Comparison of ENCODE assay signal across 16 cellular contexts in the genomic region with DNA sequence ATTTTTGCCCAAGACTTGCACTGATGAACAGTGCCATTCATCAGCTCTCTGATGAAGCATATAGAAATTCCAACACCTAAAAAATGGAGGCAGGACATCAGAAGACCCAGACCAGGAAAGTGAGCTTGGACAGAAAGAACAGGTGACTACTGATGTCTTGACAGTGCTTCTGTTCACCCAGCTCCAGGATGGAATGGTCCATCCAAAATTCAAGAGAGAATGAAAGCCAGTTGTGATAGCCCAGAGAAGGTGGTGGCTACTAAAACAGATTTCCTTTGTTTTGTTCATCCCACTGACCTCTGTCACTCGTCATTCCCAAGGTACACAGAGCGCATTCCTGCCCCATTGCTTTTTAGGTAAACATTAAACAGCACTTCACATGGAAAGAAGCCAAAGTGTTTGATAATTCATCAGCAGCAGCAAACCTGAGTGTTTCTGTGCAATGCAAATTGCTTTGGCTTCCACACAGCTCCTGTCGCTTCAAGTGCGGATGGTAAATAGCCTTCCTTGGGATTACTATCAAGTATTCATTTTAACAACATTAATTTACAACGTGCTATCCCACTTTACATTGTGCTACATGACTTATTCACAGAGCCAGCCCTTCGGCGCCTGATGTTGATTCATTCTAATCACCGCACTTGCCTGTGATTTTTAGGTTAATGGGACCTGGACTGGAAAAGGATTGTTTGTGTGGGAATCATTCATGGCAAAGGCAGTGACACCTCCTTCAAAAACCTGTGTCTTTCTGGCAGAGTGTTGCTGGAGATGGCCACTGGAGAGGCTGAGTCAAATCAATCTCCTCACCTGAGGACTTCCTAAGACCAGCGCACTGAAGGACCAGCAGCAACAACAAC.
A peak's percentile ranks its signal among the peaks of the same experiment; 100 is the strongest.
DNase-seq lines count a peak whose midpoint lies in the region; ATAC-seq, FAIRE-seq and TF ChIP-seq lines count a peak whose summit lies in the region.
"Had no signal": no experiment of that assay in that cellular context is flagged by ENCODE, and none has a peak within 500 bp of the region (broad histone marks: within the 10 kb centered on the region; RNA-seq: fewer than 3 reads in every experiment).

No MANE protein-coding gene starts in this region.

- no peak overlapping the region for H4K8ac ChIP-seq in H1 (ENCODE audit: extremely low read depth, insufficient read depth, low read length)

- H3K27ac ChIP-seq in H1 (ENCODE audit: low read depth, low read length) (no peak overlapping the region), pancreas (peak overlapping the region in 2 of 4 donors; percentile 35 to 40), aorta (ENCODE audit: low read depth in 1 of 2, low read length in 2 of 2) (no peak overlapping the region), coronary artery (no peak overlapping the region)

- no peak overlapping the region for H2AK5ac ChIP-seq in H1 (ENCODE audit: low read depth, low read length)

- H2BK120ac ChIP-seq in H1 (replicated peaks; ENCODE audit: low read depth, low read length), result no peak overlapping the region

- H3K23ac ChIP-seq in H1 (ENCODE audit: insufficient read length), result no peak overlapping the region

- POLR2A ChIA-PET in H1 (lab: Charles Lee; ENCODE audit: partially characterized antibody) (no interaction called here), HEK293T (lab: Yijun Ruan, JAX) (no interaction called here)

- H2BK12ac ChIP-seq in H1 (ENCODE audit: low read depth, low read length), result no peak overlapping the region

- ATAC-seq in pancreas (peak; percentile 94 to 96 (median 95)), aorta (ENCODE audit: low FRiP score) (no peak)
- ATAC-seq: stimulated activated memory B cell treated with anti-CD40 and anti-IgM and Interleukin-4, amounts not matched to agents 10 μg/mL and 1 μg/mL and 100 μg/mL, for 72 hours had no signal

- H3K56ac ChIP-seq in H1 (replicated peaks; ENCODE audit: insufficient read length, low read depth, low read length), result no peak overlapping the region

- no peak overlapping the region for H3K4me2 ChIP-seq in H1 (ENCODE audit: insufficient read depth in 1 of 2, low read depth in 2 of 2, low read length in 2 of 2)

- no peak overlapping the region for H4K91ac ChIP-seq in H1 (replicated peaks; ENCODE audit: insufficient read length, low read length)

- TF ChIP-seq RAD21 in H1 (IDR thresholded peaks at IDR 0.05 in 1 of 2, conservative IDR thresholded peaks at IDR 0.05 in 1 of 2; ENCODE audit: low read depth in 2 of 2, low read length in 2 of 2), result no peak

- H2BK20ac ChIP-seq in H1 (ENCODE audit: low read length), result no peak overlapping the region

- H3K36me3 ChIP-seq in H1 (ENCODE audit: control insufficient read depth in 2 of 4, insufficient read depth in 4 of 4, low read length in 3 of 4) (no peaks in the 10 kb centered on the region), pancreas (no peaks in the 10 kb centered on the region), aorta (ENCODE audit: control insufficient read depth in 1 of 2, insufficient read depth in 2 of 2, low read length in 1 of 2) (no peaks in the 10 kb centered on the region)

- H3K4ac ChIP-seq in H1 (replicated peaks; ENCODE audit: insufficient read length, low read depth, low read length), result no peak overlapping the region

- peak overlapping the region; percentile 56; the same call in 1 of the 2 replicates for H2AFZ ChIP-seq in H1 (ENCODE audit: low read length)

- H3K23me2 ChIP-seq in H1 (ENCODE audit: low read depth, low read length), result no peaks in the 10 kb centered on the region

- WGBS in H1 (ENCODE audit: extremely low coverage in 1 of 2, insufficient coverage in 1 of 2, insufficient read length in 1 of 2, insufficient replicate concordance in 2 of 2, low coverage in 1 of 2, low lambda C conversion rate in 2 of 2, missing lambda C conversion rate in 1 of 2), 2 experiments, result 91% methylated on average over 9 of the region's 9 CpGs; no CpG with 5 or more reads in 1 of the 2 experiments
- 13 to 16% methylated on average over 9 of the region's 9 CpGs for WGBS in pancreas, 2 donors
- 67 to 74% methylated on average over 9 of the region's 9 CpGs for WGBS in aorta, 2 donors

- H3K79me2 ChIP-seq in H1 (ENCODE audit: control insufficient read depth in 1 of 2, insufficient read depth in 2 of 2, low read length in 2 of 2), result no peaks in the 10 kb centered on the region

- H3K27me3 ChIP-seq in H1 (replicated peaks in 1 of 4; ENCODE audit: control insufficient read depth in 3 of 4, extremely low read depth in 1 of 4, insufficient read depth in 3 of 4, low read length in 3 of 4), result no peaks in the 10 kb centered on the region
- H3K27me3 ChIP-seq in pancreas, result no peaks in the 10 kb centered on the region
- no peaks in the 10 kb centered on the region for H3K27me3 ChIP-seq in aorta (ENCODE audit: control insufficient read depth in 1 of 2, insufficient read depth in 2 of 2, low read length in 1 of 2)

- no peaks in the 10 kb centered on the region for H3K79me1 ChIP-seq in H1 (ENCODE audit: low read depth, low read length)

- no peaks in the 10 kb centered on the region for H3K4me1 ChIP-seq in H1 (replicated peaks in 1 of 4; ENCODE audit: control insufficient read depth in 3 of 4, insufficient read depth in 4 of 4, low read length in 3 of 4)
- H3K4me1 ChIP-seq in pancreas, result peaks cover 0 to 19% (median 10%) of the 10 kb centered on the region in 3 donors
- no peaks in the 10 kb centered on the region for H3K4me1 ChIP-seq in aorta (ENCODE audit: control insufficient read depth in 1 of 2, insufficient read depth in 2 of 2, low read length in 2 of 2)

- no peak overlapping the region for H3K18ac ChIP-seq in H1 (ENCODE audit: extremely low read depth, low read length)

- no peak for TF ChIP-seq POLR2A in H1 (IDR thresholded peaks at IDR 0.05; ENCODE audit: control extremely low read depth in 1 of 2, low read depth in 2 of 2, low read length in 2 of 2)

- no peak overlapping the region for H3K9ac ChIP-seq in H1 (replicated peaks in 1 of 4; ENCODE audit: extremely low read depth in 1 of 4, low read depth in 3 of 4, low read length in 3 of 4)

- H4K20me1 ChIP-seq in H1 (replicated peaks in 1 of 2; ENCODE audit: control insufficient read depth in 1 of 2, insufficient read depth in 2 of 2, low read length in 2 of 2), result no peaks in the 10 kb centered on the region

- DNase-seq in DMS153 treated with DMSO at 0.1 percent for 48 hours (lab: John Stamatoyannopoulos, UW; ENCODE audit: unreplicated experiment) (peak; percentile 35), NCI-H345 (lab: John Stamatoyannopoulos, UW) (peak; percentile 83), H1 (ENCODE audit: low read depth in 1 of 2, low spot score in 2 of 2) (no peak), pancreas (peak in 3 of 6 donors; percentile 44 to 58 (median 53)), aorta (no peak), coronary artery (ENCODE audit: low spot score) (no peak), AG20443 (ENCODE audit: low spot score) (no peak), HEK293T (ENCODE audit: extremely low spot score) (no peak)
- DNase-seq: activated CD4-positive, CD25-positive, alpha-beta regulatory T cell treated with anti-CD3 and anti-CD28 coated beads, Interleukin-2, amount 50 U/mL, for 72 hours; activated naive CD4-positive, alpha-beta T cell treated with anti-CD3 and anti-CD28 coated beads for 36 hours; AML-193; H9; IMR-90; mammary epithelial cell; trophoblast cell had no signal

- CTCF ChIA-PET in H1 (lab: Charles Lee; ENCODE audit: partially characterized antibody) (no interaction called here), HEK293T (lab: Yijun Ruan, JAX) (no interaction called here)

- H3K4me3 ChIP-seq in H1 (ENCODE audit: extremely low read depth in 1 of 4, insufficient read depth in 2 of 4, low read depth in 3 of 4, low read length in 4 of 4) (no peak overlapping the region), pancreas (no peak overlapping the region), aorta (ENCODE audit: low read length in 2 of 2) (no peak overlapping the region), coronary artery (no peak overlapping the region)

- no peaks in the 10 kb centered on the region for H3K9me3 ChIP-seq in H1 (ENCODE audit: insufficient read depth in 2 of 2, low read depth in 1 of 2, low read length in 1 of 2)
- no peaks in the 10 kb centered on the region for H3K9me3 ChIP-seq in pancreas
- peaks cover 2% of the 10 kb centered on the region for H3K9me3 ChIP-seq in aorta (ENCODE audit: control insufficient read depth, low read length)

- H3K14ac ChIP-seq in H1 (ENCODE audit: insufficient read length), result no peak overlapping the region

- H2BK5ac ChIP-seq in H1 (ENCODE audit: low read depth, low read length), result no peak overlapping the region

- intact Hi-C loops in pancreas (cut with DNase I) (no loop called here), aorta (cut with DNase I) (no loop called here)

- no peak for TF ChIP-seq CTCF in H1 (IDR thresholded peaks at IDR 0.05; ENCODE audit: control extremely low read depth in 1 of 3, insufficient read depth in 1 of 3, low read depth in 1 of 3, low read length in 3 of 3)
- no peak for TF ChIP-seq CTCF in pancreas (IDR thresholded peaks at IDR 0.05)
- no peak for TF ChIP-seq CTCF in coronary artery (IDR thresholded peaks at IDR 0.05)

- no peak for TF ChIP-seq EP300 in H1 (IDR thresholded peaks at IDR 0.05; ENCODE audit: borderline replicate concordance in 1 of 2, low read depth in 2 of 2, low read length in 2 of 2)

- FAIRE-seq in H1 (lab: Jason Lieb, UNC) (no peak), pancreas (lab: Jason Lieb, UNC) (peak; percentile 39)

- H4K5ac ChIP-seq in H1 (ENCODE audit: insufficient read length, low read depth, low read length), result no peak overlapping the region

- no peak overlapping the region for H2BK15ac ChIP-seq in H1 (ENCODE audit: low read length)

TF ChIP-seq in H1, 55 proteins besides CTCF, POLR2A, EP300 and RAD21 (continues in another document):
- TF ChIP-seq CHD2 (IDR thresholded peaks at IDR 0.05; ENCODE audit: low read length), result no peak
- TF ChIP-seq SAP30 (IDR thresholded peaks at IDR 0.05; ENCODE audit: insufficient read depth, insufficient replicate concordance, low read length), result no peak
- no peak for TF ChIP-seq ZNF274 (IDR thresholded peaks at IDR 0.05; ENCODE audit: borderline replicate concordance, extremely low read depth, low read length)
- TF ChIP-seq EZH2 (IDR thresholded peaks at IDR 0.05; ENCODE audit: low read depth, low read length, severe bottlenecking), result no peak
- TF ChIP-seq SP4 (IDR thresholded peaks at IDR 0.05; ENCODE audit: low read length), result no peak
- TF ChIP-seq TAF1 (IDR thresholded peaks at IDR 0.05; ENCODE audit: low read depth, low read length), result no peak
- no peak for TF ChIP-seq BACH1 (IDR thresholded peaks at IDR 0.05; ENCODE audit: low read length)

TF ChIP-seq in HEK293T, 16 proteins besides CTCF, POLR2A, EP300 and RAD21 (continues in another document):
- TF ChIP-seq ZNF384 (IDR thresholded peaks at IDR 0.05) (no peak), ARNT (IDR thresholded peaks at IDR 0.05) (no peak), FOXA1 (IDR thresholded peaks at IDR 0.05) (no peak), TARDBP (IDR thresholded peaks at IDR 0.05) (no peak), CTBP1 (IDR thresholded peaks at IDR 0.05; ENCODE audit: borderline replicate concordance) (no peak), SP1 (IDR thresholded peaks at IDR 0.05) (no peak), FOXK2 (IDR thresholded peaks at IDR 0.05) (no peak), ELF4 (IDR thresholded peaks at IDR 0.05) (no peak)

Comparison
In these comparisons a context has a peak if more than half of its experiments do, and no peak if none do; other contexts are left out.
1. DNase-seq: peak in DMS153 treated with DMSO at 0.1 percent for 48 hours (single experiment) and NCI-H345 (single experiment); none in H1 (0 of 2), aorta (0 of 2), coronary artery (single experiment), AG20443 (single experiment) and HEK293T (single experiment).